ENCODE assay signal across 12 cellular contexts in the genomic region with DNA sequence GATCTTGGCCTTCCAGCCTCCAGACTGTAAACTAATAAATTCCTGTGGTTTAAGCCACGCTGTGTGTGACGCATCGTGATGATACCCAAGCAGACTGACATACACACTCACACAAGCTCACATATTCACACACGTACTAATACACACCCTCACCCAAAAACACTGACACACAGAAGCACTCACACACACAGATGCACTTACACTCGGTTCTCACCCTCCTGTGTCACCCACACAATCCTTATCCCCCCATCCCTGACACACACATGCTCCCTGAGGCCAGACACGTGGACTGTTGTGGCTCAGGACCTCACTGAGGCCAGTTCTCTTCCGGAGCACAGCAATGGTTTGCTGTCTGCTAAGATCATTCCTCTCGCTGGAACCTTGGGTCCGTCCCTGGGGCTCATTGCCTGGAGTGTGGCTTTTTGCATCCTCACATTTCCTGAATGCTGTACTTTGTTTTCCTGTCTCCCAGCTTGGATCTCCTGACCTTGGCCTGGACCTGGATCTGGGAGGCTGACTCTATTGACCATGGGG.
A peak's percentile ranks its signal among the peaks of the same experiment; 100 is the strongest.
DNase-seq lines count a peak whose midpoint lies in the region; ATAC-seq and TF ChIP-seq lines count a peak whose summit lies in the region.
"Had no signal": no experiment of that assay in that cellular context is flagged by ENCODE, and none has a peak within 500 bp of the region (broad histone marks: within the 10 kb centered on the region; RNA-seq: fewer than 3 reads in every experiment).

No MANE protein-coding gene starts in this region.

- peak; percentile 94 for DNase-seq in HFFc6
- DNase-seq in SJSA1 (ENCODE audit: low read depth in 1 of 2, low spot score in 2 of 2) = peak; percentile 78 to 88
- DNase-seq in fibroblast of peridontal ligament (ENCODE audit: extremely low read depth) = peak; percentile 94
- peak; percentile 84 for DNase-seq in smooth muscle cell of the brain vasculature (ENCODE audit: low read depth, low spot score)
- DNase-seq in tibial artery = no peak
- no peak for DNase-seq in body of pancreas
- DNase-seq in DMS79 (lab: John Stamatoyannopoulos, UW) = no peak
- DNase-seq: NCI-H1048, NCI-H774, stomach had no signal

- peak overlapping the region; percentile 91 for H3K27ac ChIP-seq in SJSA1
- H3K27ac ChIP-seq in tibial artery = no peak overlapping the region
- no peak overlapping the region for H3K27ac ChIP-seq in body of pancreas

- peaks cover 39% of the 10 kb centered on the region for H3K4me1 ChIP-seq in SJSA1 (replicated peaks)
- H3K4me1 ChIP-seq in tibial artery = no peaks in the 10 kb centered on the region
- H3K4me1 ChIP-seq in body of pancreas = no peaks in the 10 kb centered on the region

- H3K36me3 ChIP-seq in SJSA1 (no peaks in the 10 kb centered on the region), tibial artery (no peaks in the 10 kb centered on the region), body of pancreas (replicated peaks in 1 of 2; ENCODE audit: insufficient read depth in 1 of 2, low read depth in 2 of 2) (no peaks in the 10 kb centered on the region)
- H3K36me3 ChIP-seq: stomach had no signal

- H3K27me3 ChIP-seq in SJSA1 (replicated peaks) (no peaks in the 10 kb centered on the region), tibial artery (no peaks in the 10 kb centered on the region), body of pancreas (no peaks in the 10 kb centered on the region)
- H3K27me3 ChIP-seq: stomach had no signal

- H3K4me3 ChIP-seq in SJSA1 (no peak overlapping the region), tibial artery (no peak overlapping the region), body of pancreas (no peak overlapping the region)
- H3K4me3 ChIP-seq: stomach had no signal

- peak overlapping the region; percentile 33; the same call in 1 of the 2 replicates for H3K4me3 Mint-ChIP-seq in HFFc6

- peak overlapping the region; percentile 95 for H3K27ac Mint-ChIP-seq in HFFc6

- H3K36me3 Mint-ChIP-seq in HFFc6 (ENCODE audit: low read depth) = 0 out of 2 replicates have a peak, but pooled peaks cover 5% of the 10 kb centered on the region

- ATAC-seq in GM18868 (IDR thresholded peaks at IDR 0.05; ENCODE audit: unreplicated experiment) (no peak), body of pancreas (no peak)
- ATAC-seq: HCT116 had no signal

- peaks cover 68% of the 10 kb centered on the region for H3K4me1 Mint-ChIP-seq in HFFc6 (ENCODE audit: low read depth)

- TF ChIP-seq CTCF in HFFc6 (IDR thresholded peaks at IDR 0.05) (no peak), tibial artery (IDR thresholded peaks at IDR 0.05) (no peak), body of pancreas (IDR thresholded peaks at IDR 0.05) (no peak)

- WGBS in body of pancreas, 2 donors = 57 to 60% methylated on average over 9 of the region's 9 CpGs

- peaks cover 3% of the 10 kb centered on the region; the same call in 1 of the 2 replicates for H3K27me3 Mint-ChIP-seq in HFFc6 (ENCODE audit: insufficient read depth)

- TF ChIP-seq POLR2A in body of pancreas (IDR thresholded peaks at IDR 0.05) = no peak

- H3K9me3 ChIP-seq in SJSA1 (replicated peaks) = no peaks in the 10 kb centered on the region; the same call in 1 of the 2 replicates
- H3K9me3 ChIP-seq in tibial artery = no peaks in the 10 kb centered on the region
- H3K9me3 ChIP-seq in body of pancreas = no peaks in the 10 kb centered on the region
- H3K9me3 ChIP-seq: stomach had no signal

- H3K9me3 Mint-ChIP-seq in HFFc6 = no peaks in the 10 kb centered on the region

- intact Hi-C loops in tibial artery (cut with DNase I; ENCODE audit: low total_unique reads) = no loop called here
- intact Hi-C loops in body of pancreas (cut with DNase I) = no loop called here

Comparison
In these comparisons a context has a peak if more than half of its experiments do, and no peak if none do; other contexts are left out.
1. DNase-seq: peak in HFFc6 (single experiment), SJSA1 (2 of 2), fibroblast of peridontal ligament (single experiment) and smooth muscle cell of the brain vasculature (single experiment); none in tibial artery (0 of 2), body of pancreas (0 of 4) and DMS79 (single experiment).